27 cellular contexts compared by ENCODE assay signal in genomic region chr5:154797762-154798161, GRCh38.
DNase-seq lines count a peak whose midpoint lies in the region; FAIRE-seq and TF ChIP-seq lines count a peak whose summit lies in the region.
"Had no signal": no experiment of that assay in that cellular context is flagged by ENCODE, and none has a peak within 500 bp of the region (broad histone marks: within the 10 kb centered on the region; RNA-seq: fewer than 3 reads in every experiment).

No MANE protein-coding gene starts in this region.

- no peaks in the 10 kb centered on the region for H3K27me3 ChIP-seq in HAP-1 (ENCODE audit: low read depth)
- H3K27me3 ChIP-seq: BLaER1, SJSA1 had no signal

- no peak for DNase-seq in activated T-cell treated with anti-CD3 and anti-CD28 coated beads, Interleukin-2, amount 50 U/mL, for 24 hours
- no peak for DNase-seq in activated T-cell treated with anti-CD3 and anti-CD28 coated beads for 4 hours
- DNase-seq in AG04449 (ENCODE audit: low read depth, low spot score): peak; percentile 12
- DNase-seq in astrocyte of the cerebellum (ENCODE audit: low read depth): peak; percentile 26
- peak; percentile 30 for DNase-seq in fibroblast of peridontal ligament (ENCODE audit: extremely low read depth)
- DNase-seq in globus pallidus (ENCODE audit: low spot score): no peak
- DNase-seq in HAP-1 (ENCODE audit: low spot score in 2 of 2): no peak
- no peak for DNase-seq in GM19239 (ENCODE audit: insufficient read length, low spot score)
- DNase-seq: ACHN; CD4-positive, CD25-positive, alpha-beta regulatory T cell; H9; HFFc6; Kasumi-1; MV-4-11; NCI-H1105; NCI-H2029; NCI-H446; NCI-H524 treated with DMSO at 0.1 percent for 48 hours; NCI-H774; PC-3 had no signal

- peaks cover 93% of the 10 kb centered on the region for H3K36me3 Mint-ChIP-seq in activated T-cell treated with anti-CD3 and anti-CD28 coated beads, Interleukin-2, amount 50 U/mL, for 24 hours (ENCODE audit: low read depth)

- H3K27me3 Mint-ChIP-seq in activated T-cell treated with anti-CD3 and anti-CD28 coated beads, Interleukin-2, amount 50 U/mL, for 24 hours: no peaks in the 10 kb centered on the region
- H3K27me3 Mint-ChIP-seq: CD4-positive, CD25-positive, alpha-beta regulatory T cell had no signal

- H3K36me3 ChIP-seq in HAP-1 (replicated peaks): peaks cover 92% of the 10 kb centered on the region

- H3K4me1 ChIP-seq in HAP-1: no peaks in the 10 kb centered on the region

- no peak overlapping the region for H3K4me3 Mint-ChIP-seq in activated T-cell treated with anti-CD3 and anti-CD28 coated beads, Interleukin-2, amount 50 U/mL, for 24 hours
- H3K4me3 Mint-ChIP-seq: CD4-positive, CD25-positive, alpha-beta regulatory T cell; GM23338; H9; HFFc6 had no signal

- CTCF ChIA-PET in AG04449 (lab: Yijun Ruan, JAX): interaction anchor here (2.5 kb wide), 1 partner anchor 147 kb away, joined by 8 read pairs; no protein-coding TSS in a partner anchor

- H3K4me1 Mint-ChIP-seq in activated T-cell treated with anti-CD3 and anti-CD28 coated beads, Interleukin-2, amount 50 U/mL, for 24 hours (ENCODE audit: low read depth): peaks cover 14% of the 10 kb centered on the region
- H3K4me1 Mint-ChIP-seq: GM23338, H9 had no signal

- H3K9me3 Mint-ChIP-seq in activated T-cell treated with anti-CD3 and anti-CD28 coated beads, Interleukin-2, amount 50 U/mL, for 24 hours: no peaks in the 10 kb centered on the region
- H3K9me3 Mint-ChIP-seq: CD4-positive, CD25-positive, alpha-beta regulatory T cell; GM23338; H9; HFFc6 had no signal

- no peak for FAIRE-seq in GM19239 (lab: Jason Lieb, UNC)
- FAIRE-seq: D721Med, GM18507, HTR-8/SVneo, K562 had no signal

- H3K4me3 ChIP-seq in AG04449 (ENCODE audit: low read depth, low read length) (no peak overlapping the region), astrocyte of the cerebellum (ENCODE audit: low read depth, low read length) (no peak overlapping the region), HAP-1 (no peak overlapping the region)
- H3K4me3 ChIP-seq: BLaER1, GM23338, K562, SJSA1 had no signal

- H3K9me3 ChIP-seq in HAP-1: no peaks in the 10 kb centered on the region
- H3K9me3 ChIP-seq: BLaER1, SJSA1 had no signal

- POLR2A ChIA-PET in AG04449 (lab: Yijun Ruan, JAX): no interaction called here

- peak overlapping the region; percentile 6 for H3K27ac Mint-ChIP-seq in activated T-cell treated with anti-CD3 and anti-CD28 coated beads, Interleukin-2, amount 50 U/mL, for 24 hours
- H3K27ac Mint-ChIP-seq: CD4-positive, CD25-positive, alpha-beta regulatory T cell; GM23338; HFFc6 had no signal

- TF ChIP-seq CTCF in AG04449 (IDR thresholded peaks at IDR 0.05; ENCODE audit: insufficient read depth, low read length, missing control alignments) (no peak), astrocyte of the cerebellum (IDR thresholded peaks at IDR 0.05; ENCODE audit: low read depth, low read length, missing control alignments) (no peak)

- in situ Hi-C loops in astrocyte of the cerebellum (cut with HindIII; ENCODE audit: low sequenced_read_pairs): no loop called here
- in situ Hi-C loops in HAP-1 (cut with MboI; ENCODE audit: low sequenced_read_pairs): no loop called here

Comparison
In these comparisons a context has a peak if more than half of its experiments do, and no peak if none do; other contexts are left out.
1. DNase-seq: peak in AG04449 (single experiment), astrocyte of the cerebellum (single experiment) and fibroblast of peridontal ligament (single experiment); none in activated T-cell treated with anti-CD3 and anti-CD28 coated beads, Interleukin-2, amount 50 U/mL, for 24 hours (single experiment), activated T-cell treated with anti-CD3 and anti-CD28 coated beads for 4 hours (single experiment), globus pallidus (single experiment), HAP-1 (0 of 2) and GM19239 (single experiment).